In the genomic region with DNA sequence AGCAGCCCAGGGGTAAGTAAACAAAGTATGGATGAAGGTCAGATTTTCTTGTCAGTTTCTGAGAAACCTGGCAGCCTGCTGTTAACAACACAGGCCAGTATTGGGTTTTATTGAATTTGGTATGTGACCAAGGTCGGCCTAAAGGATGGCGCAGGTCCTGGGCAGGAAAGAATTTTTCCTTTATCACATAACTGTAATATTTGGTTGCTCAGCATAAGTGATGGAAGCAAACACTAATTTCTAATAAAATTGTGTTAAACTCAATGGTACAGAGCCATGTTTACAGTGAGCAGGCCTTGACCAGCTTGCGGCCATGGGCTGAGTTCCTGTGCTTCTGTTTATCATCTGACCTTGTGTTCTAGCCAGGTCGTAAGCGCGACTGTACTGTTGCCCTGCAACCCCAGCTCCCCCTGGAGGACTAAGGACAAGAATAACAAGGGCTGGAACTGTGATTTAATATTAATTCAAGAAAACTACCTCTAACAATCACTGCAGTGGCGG, we compare ENCODE assay signal across 12 cellular contexts. TPM values are rescaled to one million over a fixed set of nuclear protein-coding genes. Genes with fewer than 3 reads are reported as not detected.
DNase-seq lines count a peak whose midpoint lies in the region; ATAC-seq and TF ChIP-seq lines count a peak whose summit lies in the region.
"Had no signal": no experiment of that assay in that cellular context is flagged by ENCODE, and none has a peak within 500 bp of the region (broad histone marks: within the 10 kb centered on the region; RNA-seq: fewer than 3 reads in every experiment).

No MANE protein-coding gene starts in this region.

- H3K9me3 ChIP-seq in adrenal gland (replicated peaks in 1 of 3), result no peaks in the 10 kb centered on the region
- no peaks in the 10 kb centered on the region for H3K9me3 ChIP-seq in thoracic aorta

- TF ChIP-seq CTCF in adrenal gland (IDR thresholded peaks at IDR 0.05) (peak; percentile 16 to 67 (median 62)), thoracic aorta (IDR thresholded peaks at IDR 0.05) (no peak)

- H3K27me3 ChIP-seq in adrenal gland (no peaks in the 10 kb centered on the region), thoracic aorta (replicated peaks; ENCODE audit: insufficient read depth) (no peaks in the 10 kb centered on the region)

- peaks cover 0 to 88% of the 10 kb centered on the region in 2 donors for H3K36me3 ChIP-seq in adrenal gland (replicated peaks in 1 of 2)
- peaks cover 50% of the 10 kb centered on the region for H3K36me3 ChIP-seq in thoracic aorta

- TF ChIP-seq POLR2A in adrenal gland (IDR thresholded peaks at IDR 0.05), result no peak

- DNase-seq in NCI-H1417 (lab: John Stamatoyannopoulos, UW), result peak in 2 of 3 experiments; percentile 12 to 39
- DNase-seq in NCI-H1417 treated with DMSO at 0.1 percent for 48 hours (lab: John Stamatoyannopoulos, UW), result no peak
- peak; percentile 64 to 90 (median 85) for DNase-seq in adrenal gland
- DNase-seq in left ventricle myocardium superior, result no peak
- DNase-seq in thoracic aorta (ENCODE audit: low spot score), result no peak
- no peak for DNase-seq in cerebellum (ENCODE audit: low spot score)
- DNase-seq in GM19238 (ENCODE audit: insufficient read length, low spot score), result no peak
- DNase-seq: activated CD4-positive, alpha-beta T cell treated with anti-CD3 and anti-CD28 coated beads, Interleukin-2, amount 50 U/mL, for 48 hours; effector memory CD8-positive, alpha-beta T cell; naive B cell; stimulated activated CD8-positive, alpha-beta memory T cell treated with anti-CD3 and anti-CD28 coated beads, Interleukin-4, amount 100 ng/mL, for 48 hours had no signal

- WGBS in adrenal gland, 4 donors, result 28 to 40% (median 38%) methylated on average over 7 of the region's 7 CpGs

- H3K4me1 ChIP-seq in adrenal gland (replicated peaks in 1 of 2), result peaks cover 27 to 38% of the 10 kb centered on the region in 2 donors
- H3K4me1 ChIP-seq in thoracic aorta (ENCODE audit: control insufficient read depth in 1 of 2, low read depth in 2 of 2), result peaks cover 39 to 47% of the 10 kb centered on the region in 2 donors

- intact Hi-C loops in adrenal gland (cut with DNase I), result no loop called here
- intact Hi-C loops in left ventricle myocardium superior (cut with micrococcal nuclease), result no loop called here

- H3K4me3 ChIP-seq in adrenal gland (no peak overlapping the region), thoracic aorta (no peak overlapping the region)

- H3K27ac ChIP-seq in adrenal gland (peak overlapping the region; percentile 64 to 93 (median 80)), thoracic aorta (peak overlapping the region; percentile 73 to 84)

- ATAC-seq in left ventricle myocardium superior, result peak; percentile 44
- peak; percentile 40 for ATAC-seq in thoracic aorta (ENCODE audit: insufficient number of reproducible peaks, low FRiP score, low read depth)
- no peak for ATAC-seq in GM19351 (IDR thresholded peaks at IDR 0.05; ENCODE audit: unreplicated experiment)
- ATAC-seq: effector memory CD8-positive, alpha-beta T cell had no signal

RNA-seq across cellular contexts. Expression of a gene that starts 10.5 kb away (rescaled TPM):
- total RNA-seq in adrenal gland, result 100 to 1,000 TPM; 160 to 204 (median 180) TPM
- polyA plus RNA-seq in adrenal gland, result 100 to 1,000 TPM in 2 of 3 donors, 10 to 100 TPM in 1; 74.2 to 201 (median 111) TPM
- 157 TPM for total RNA-seq in left ventricle myocardium superior
- 10 to 100 TPM; 54.9 to 68.2 TPM for total RNA-seq in thoracic aorta
- total RNA-seq in cerebellum, result 30.8 TPM

RNA-seq across cellular contexts. Expression of a gene that starts 11.2 kb away (rescaled TPM):
- total RNA-seq in adrenal gland, result 10 to 100 TPM; 21.7 to 70.6 (median 49.1) TPM
- 10 to 100 TPM; 17.2 to 32.5 (median 23.8) TPM for polyA plus RNA-seq in adrenal gland
- total RNA-seq in left ventricle myocardium superior, result 32.6 TPM
- 10 to 100 TPM; 43.3 to 66.1 TPM for total RNA-seq in thoracic aorta
- total RNA-seq in cerebellum, result 39.1 TPM

RNA-seq across cellular contexts. Expression of a gene that starts 11.5 kb away (rescaled TPM):
- total RNA-seq in adrenal gland (10 to 100 TPM; 24.5 to 69.5 (median 40.7) TPM), left ventricle myocardium superior (12.5 TPM), thoracic aorta (10 to 100 TPM; 37.4 to 38.4 TPM), cerebellum (29.6 TPM)
- 100 to 1,000 TPM in 1 of 3 donors, 10 to 100 TPM in 2; 26.0 to 100 (median 78.7) TPM for polyA plus RNA-seq in adrenal gland

RNA-seq across cellular contexts. Expression of a gene that starts 18.2 kb away (rescaled TPM):
- total RNA-seq in adrenal gland (not detected), left ventricle myocardium superior (not detected), thoracic aorta (not detected), cerebellum (not detected)
- not detected for polyA plus RNA-seq in adrenal gland

RNA-seq across cellular contexts. Expression of a gene that starts 23.3 kb away (rescaled TPM):
- total RNA-seq in adrenal gland (100 to 1,000 TPM; 140 to 470 (median 223) TPM), left ventricle myocardium superior (38.1 TPM), thoracic aorta (1 to 10 TPM; 1.1 to 3.1 TPM), cerebellum (0.64 TPM)
- polyA plus RNA-seq in adrenal gland, result 100 to 1,000 TPM in 2 of 3 donors, 10 to 100 TPM in 1; 69.9 to 184 (median 122) TPM

Comparison
In these comparisons a context has a peak if more than half of its experiments do, and no peak if none do; other contexts are left out.
1. DNase-seq: peak in NCI-H1417 (2 of 3) and adrenal gland (7 of 7); none in NCI-H1417 treated with DMSO at 0.1 percent for 48 hours (single experiment), left ventricle myocardium superior (single experiment), thoracic aorta (single experiment), cerebellum (single experiment) and GM19238 (single experiment).